In genomic region chr7:101733713-101734475, GRCh38 we compare ENCODE assay signal across 8 cellular contexts.
A peak's percentile ranks its signal among the peaks of the same experiment; 100 is the strongest.
DNase-seq lines count a peak whose midpoint lies in the region; ATAC-seq, FAIRE-seq and TF ChIP-seq lines count a peak whose summit lies in the region.

No MANE protein-coding gene starts in this region.

- WGBS in tibial nerve, 2 donors: 17 to 30% methylated on average over 17 to 23 of the region's 24 CpGs

- no peak for TF ChIP-seq POLR2A in tibial nerve (IDR thresholded peaks at IDR 0.05)

- no peak for TF ChIP-seq EP300 in tibial nerve (IDR thresholded peaks at IDR 0.05)

- DNase-seq in Daoy (ENCODE audit: low read depth): peak; percentile 79
- DNase-seq in M059J (ENCODE audit: low read depth): peak; percentile 79
- DNase-seq in astrocyte of the cerebellum (ENCODE audit: low read depth): no peak
- DNase-seq in left kidney (ENCODE audit: low read depth, low spot score): peak; percentile 95
- peak in 1 of 2 donors; percentile 25 for DNase-seq in tibial nerve (ENCODE audit: low spot score in 2 of 2)
- no peak for DNase-seq in frontal cortex (ENCODE audit: low spot score in 2 of 2)

- H3K27ac ChIP-seq in tibial nerve: peak overlapping the region in 2 of 4 donors; percentile 7 to 46

- peak overlapping the region; percentile 21 for H3K4me3 ChIP-seq in astrocyte of the cerebellum (ENCODE audit: low read depth, low read length)
- peak overlapping the region in 3 of 4 donors; percentile 28 to 43 (median 39) for H3K4me3 ChIP-seq in tibial nerve

- in situ Hi-C loops in astrocyte of the cerebellum (cut with HindIII; ENCODE audit: low sequenced_read_pairs): no loop called here

- peaks cover 0 to 13% (median 3%) of the 10 kb centered on the region in 4 donors for H3K4me1 ChIP-seq in tibial nerve

- ATAC-seq in HG03571 (IDR thresholded peaks at IDR 0.05; ENCODE audit: unreplicated experiment) (no peak), HG03378 (IDR thresholded peaks at IDR 0.05; ENCODE audit: unreplicated experiment) (no peak)

- TF ChIP-seq CTCF in astrocyte of the cerebellum (IDR thresholded peaks at IDR 0.05; ENCODE audit: low read depth, low read length, missing control alignments): no peak
- no peak for TF ChIP-seq CTCF in tibial nerve (IDR thresholded peaks at IDR 0.05)

- no peak for FAIRE-seq in frontal cortex (lab: Jason Lieb, UNC)

- H3K9me3 ChIP-seq in tibial nerve: no peaks in the 10 kb centered on the region

- H3K27me3 ChIP-seq in tibial nerve: no peaks in the 10 kb centered on the region

- H3K36me3 ChIP-seq in tibial nerve: no peaks in the 10 kb centered on the region

Comparison
In these comparisons a context has a peak if more than half of its experiments do, and no peak if none do; other contexts are left out.
1. DNase-seq: peak in Daoy (single experiment), M059J (single experiment) and left kidney (single experiment); none in astrocyte of the cerebellum (single experiment) and frontal cortex (0 of 2).